In genomic region chr6:162726997-162727346, GRCh38 we compare ENCODE assay signal across 8 cellular contexts. TPM values are rescaled to one million over a fixed set of nuclear protein-coding genes. Genes with fewer than 3 reads are reported as not detected.
DNase-seq lines count a peak whose midpoint lies in the region; ATAC-seq and TF ChIP-seq lines count a peak whose summit lies in the region.

No MANE protein-coding gene starts in this region.

- POLR2A ChIA-PET in activated CD8-positive, alpha-beta T cell treated with anti-CD3 and anti-CD28 coated beads, Interleukin-2, amount 10 ng/mL, durations not matched to agents 7 days and 5 days (lab: Charles Lee), result no interaction called here

- ATAC-seq in GM18909 (IDR thresholded peaks at IDR 0.05; ENCODE audit: poor library complexity, unreplicated experiment) (peak; percentile 6), HG03066 (IDR thresholded peaks at IDR 0.05; ENCODE audit: low read depth, unreplicated experiment) (peak; percentile 9), left cardiac atrium (peak; percentile 13 to 33)
- no peak for ATAC-seq in activated CD8-positive, alpha-beta T cell treated with anti-CD3 and anti-CD28 coated beads, Interleukin-2, amount 10 ng/mL, durations not matched to agents 7 days and 5 days

- no peak for TF ChIP-seq POLR2A in sigmoid colon (IDR thresholded peaks at IDR 0.05)

- no peaks in the 10 kb centered on the region for H3K9me3 Mint-ChIP-seq in activated CD8-positive, alpha-beta T cell treated with anti-CD3 and anti-CD28 coated beads, Interleukin-2, amount 10 ng/mL, durations not matched to agents 7 days and 5 days (ENCODE audit: insufficient read depth)

- intact Hi-C loops in left cardiac atrium (cut with DNase I) (loop anchor here in 1 of 2 donors (10.0 kb wide), 1 partner anchor 542 kb away; no protein-coding TSS in a partner anchor), sigmoid colon (cut with DNase I) (loop anchor here (5.0 kb wide), 1 partner anchor 685 kb away; the partner anchor contains the start of gene QKI), posterior vena cava (cut with DNase I) (no loop called here)

- H3K36me3 ChIP-seq in sigmoid colon, result no peaks in the 10 kb centered on the region

- WGBS in sigmoid colon, 2 donors, result 2% methylated on average over 14 of the region's 14 CpGs

- H3K4me1 Mint-ChIP-seq in activated CD8-positive, alpha-beta T cell treated with anti-CD3 and anti-CD28 coated beads, Interleukin-2, amount 10 ng/mL, durations not matched to agents 7 days and 5 days (ENCODE audit: low read depth), result peaks cover 11% of the 10 kb centered on the region

- peak overlapping the region; percentile 71 to 99 (median 98) for H3K4me3 ChIP-seq in sigmoid colon

- CTCF ChIA-PET in activated CD8-positive, alpha-beta T cell treated with anti-CD3 and anti-CD28 coated beads, Interleukin-2, amount 10 ng/mL, durations not matched to agents 7 days and 5 days (lab: Charles Lee), result no interaction called here

- peaks cover 0 to 20% (median 12%) of the 10 kb centered on the region in 4 donors for H3K4me1 ChIP-seq in sigmoid colon

- TF ChIP-seq EP300 in sigmoid colon (IDR thresholded peaks at IDR 0.05), result no peak

- H3K27me3 ChIP-seq in sigmoid colon, result no peaks in the 10 kb centered on the region

- peaks cover 2% of the 10 kb centered on the region for H3K36me3 Mint-ChIP-seq in activated CD8-positive, alpha-beta T cell treated with anti-CD3 and anti-CD28 coated beads, Interleukin-2, amount 10 ng/mL, durations not matched to agents 7 days and 5 days (ENCODE audit: low read depth)

- TF ChIP-seq CTCF in sigmoid colon (IDR thresholded peaks at IDR 0.05), result no peak

- DNase-seq in activated CD8-positive, alpha-beta T cell treated with anti-CD3 and anti-CD28 coated beads, Interleukin-2, amount 10 ng/mL, durations not matched to agents 7 days and 5 days, result no peak
- no peak for DNase-seq in left cardiac atrium
- DNase-seq in sigmoid colon, result no peak
- no peak for DNase-seq in pons (ENCODE audit: low spot score)
- DNase-seq in HPDE6-E6E7 (ENCODE audit: extremely low spot score), result no peak
- no peak for DNase-seq in posterior vena cava (ENCODE audit: low spot score)

- no peaks in the 10 kb centered on the region for H3K27me3 Mint-ChIP-seq in activated CD8-positive, alpha-beta T cell treated with anti-CD3 and anti-CD28 coated beads, Interleukin-2, amount 10 ng/mL, durations not matched to agents 7 days and 5 days (ENCODE audit: low read depth)

- H3K27ac ChIP-seq in sigmoid colon, result peak overlapping the region; percentile 79 to 93 (median 87)

- no peaks in the 10 kb centered on the region for H3K9me3 ChIP-seq in sigmoid colon

- peak overlapping the region; percentile 88 for H3K4me3 Mint-ChIP-seq in activated CD8-positive, alpha-beta T cell treated with anti-CD3 and anti-CD28 coated beads, Interleukin-2, amount 10 ng/mL, durations not matched to agents 7 days and 5 days

- H3K27ac Mint-ChIP-seq in activated CD8-positive, alpha-beta T cell treated with anti-CD3 and anti-CD28 coated beads, Interleukin-2, amount 10 ng/mL, durations not matched to agents 7 days and 5 days, result peak overlapping the region; percentile 86

RNA-seq across cellular contexts. Expression of gene PRKN, which starts 0.6 kb away (rescaled TPM):
- total RNA-seq in activated CD8-positive, alpha-beta T cell treated with anti-CD3 and anti-CD28 coated beads, Interleukin-2, amount 10 ng/mL, durations not matched to agents 7 days and 5 days, result under 1 TPM in 1 of 2 experiments, not detected in 1; 0.63 TPM
- total RNA-seq in left cardiac atrium, result 10 to 100 TPM; 13.8 to 22.2 TPM
- 100 to 1,000 TPM in 1 of 4 donors, 10 to 100 TPM in 2, 1 to 10 TPM in 1; 9.7 to 173 (median 12.7) TPM for total RNA-seq in sigmoid colon
- 1 to 10 TPM in 1 of 3 donors, under 1 TPM in 2; 0.38 to 1.2 (median 0.69) TPM for polyA plus RNA-seq in sigmoid colon
- 1 to 10 TPM; 7.6 to 7.9 TPM for total RNA-seq in posterior vena cava

RNA-seq across cellular contexts. Expression of gene PACRG, which starts 0.8 kb away (rescaled TPM):
- total RNA-seq in activated CD8-positive, alpha-beta T cell treated with anti-CD3 and anti-CD28 coated beads, Interleukin-2, amount 10 ng/mL, durations not matched to agents 7 days and 5 days, result under 1 TPM in 1 of 2 experiments, not detected in 1; 0.78 TPM
- total RNA-seq in left cardiac atrium (1 to 10 TPM; 3.2 to 4.5 TPM), sigmoid colon (1 to 10 TPM in 2 of 4 donors, under 1 TPM in 2; 0.36 to 6.9 (median 1.7) TPM), posterior vena cava (1 to 10 TPM in 1 of 2 donors, under 1 TPM in 1; 0.14 to 3.9 TPM)
- under 1 TPM in 1 of 3 donors, not detected in 2; 0.12 TPM for polyA plus RNA-seq in sigmoid colon

Comparison
In these comparisons a context has a peak if more than half of its experiments do, and no peak if none do; other contexts are left out.
1. RNA of gene PRKN, which starts 0.6 kb away (total RNA-seq): 13.8 to 22.2 TPM in left cardiac atrium, 9.7 to 173 TPM in sigmoid colon and 7.6 to 7.9 TPM in posterior vena cava; 0.63 TPM in activated CD8-positive, alpha-beta T cell treated with anti-CD3 and anti-CD28 coated beads, Interleukin-2, amount 10 ng/mL, durations not matched to agents 7 days and 5 days; every median in the first group is over 4 times any median in the second.